ENCODE assay signal across 8 cellular contexts in genomic region chr19:54189020-54189667, GRCh38. TPM values are rescaled to one million over a fixed set of nuclear protein-coding genes. Genes with fewer than 3 reads are reported as not detected.
DNase-seq lines count a peak whose midpoint lies in the region; ATAC-seq and TF ChIP-seq lines count a peak whose summit lies in the region.

TSS of gene MBOAT7 (minus strand) at chr19:54189580. CDS start at chr19:54188508, 1,072 bp downstream.

- no peaks in the 10 kb centered on the region for H3K27me3 Mint-ChIP-seq in Calu3 (ENCODE audit: unreplicated experiment)
- no peaks in the 10 kb centered on the region for H3K27me3 Mint-ChIP-seq in activated CD4-positive, alpha-beta T cell treated with anti-CD3 and anti-CD28 coated beads, Interleukin-2, amount 10 ng/mL, durations not matched to agents 7 days and 5 days
- H3K27me3 Mint-ChIP-seq in glutamatergic neuron (ENCODE audit: unreplicated experiment), result peaks cover 15% of the 10 kb centered on the region

- H3K36me3 Mint-ChIP-seq in Calu3 (ENCODE audit: insufficient read depth, unreplicated experiment), result peaks cover 92% of the 10 kb centered on the region
- H3K36me3 Mint-ChIP-seq in activated CD4-positive, alpha-beta T cell treated with anti-CD3 and anti-CD28 coated beads, Interleukin-2, amount 10 ng/mL, durations not matched to agents 7 days and 5 days (ENCODE audit: low read depth), result peaks cover 14% of the 10 kb centered on the region
- H3K36me3 Mint-ChIP-seq in glutamatergic neuron (ENCODE audit: unreplicated experiment), result no peaks in the 10 kb centered on the region

- peak; percentile 29 for TF ChIP-seq CTCF in Calu3 (IDR thresholded peaks at IDR 0.05; ENCODE audit: unreplicated experiment)
- no peak for TF ChIP-seq CTCF in glutamatergic neuron (IDR thresholded peaks at IDR 0.05; ENCODE audit: partially characterized antibody, unreplicated experiment)
- TF ChIP-seq CTCF in psoas muscle (IDR thresholded peaks at IDR 0.05), result peak; percentile 26

- CTCF ChIA-PET in Calu3 (lab: Charles Lee), result interaction anchor here (0.5 to 3.7 kb wide), 20 partner anchors 11 to 1435 kb away, joined by 3 to 35 read pairs (median 6); partner anchors contain the start of genes CNOT3, LENG1, MYADM and RPS9
- CTCF ChIA-PET in activated CD4-positive, alpha-beta T cell treated with anti-CD3 and anti-CD28 coated beads, Interleukin-2, amount 10 ng/mL, durations not matched to agents 7 days and 5 days (lab: Charles Lee), result interaction anchor here (0.7 to 4.4 kb wide), 10 partner anchors 9 to 260 kb away, joined by 3 to 27 read pairs (median 3); partner anchors contain the start of gene LENG8

- peaks cover 17% of the 10 kb centered on the region for H3K4me1 ChIP-seq in psoas muscle

- H3K4me1 Mint-ChIP-seq in Calu3 (ENCODE audit: low read depth, unreplicated experiment), result peaks cover 27% of the 10 kb centered on the region
- H3K4me1 Mint-ChIP-seq in activated CD4-positive, alpha-beta T cell treated with anti-CD3 and anti-CD28 coated beads, Interleukin-2, amount 10 ng/mL, durations not matched to agents 7 days and 5 days, result peaks cover 41% of the 10 kb centered on the region
- H3K4me1 Mint-ChIP-seq in glutamatergic neuron (ENCODE audit: low read depth, unreplicated experiment), result peaks cover 11% of the 10 kb centered on the region

- intact Hi-C loops in Calu3 (cut with micrococcal nuclease; ENCODE audit: unreplicated experiment) (no loop called here), psoas muscle (cut with DNase I) (loop anchor here in 1 of 2 donors (5.0 kb wide), 1 partner anchor 667 kb away; no protein-coding TSS in a partner anchor)

- peak within 1 kb of the TSS; percentile 99 for H3K27ac ChIP-seq in psoas muscle

- peaks cover 6 to 30% of the 10 kb centered on the region in 2 donors for H3K36me3 ChIP-seq in psoas muscle (ENCODE audit: insufficient read depth in 1 of 2, low read depth in 1 of 2)

- H3K4me3 ChIP-seq in psoas muscle, result peak within 1 kb of the TSS; percentile 75

- peak; percentile 90 for DNase-seq in Calu3
- DNase-seq in activated CD4-positive, alpha-beta T cell treated with anti-CD3 and anti-CD28 coated beads, Interleukin-2, amount 10 ng/mL, durations not matched to agents 7 days and 5 days, result no peak
- no peak for DNase-seq in glutamatergic neuron
- no peak for DNase-seq in psoas muscle
- DNase-seq in NCI-H1417 treated with DMSO at 0.1 percent for 48 hours (lab: John Stamatoyannopoulos, UW), result no peak
- DNase-seq in activated CD8-positive, alpha-beta memory T cell treated with anti-CD3 and anti-CD28 coated beads, Interleukin-2, amount 50 U/mL, for 4 hours, result no peak

- ATAC-seq in GM19324 (IDR thresholded peaks at IDR 0.05; ENCODE audit: low FRiP score, unreplicated experiment), result peak; percentile 19
- peak; percentile 22 for ATAC-seq in HG03354 (IDR thresholded peaks at IDR 0.05; ENCODE audit: poor library complexity, severe bottlenecking, unreplicated experiment)
- peak; percentile 3 to 15 (median 5) for ATAC-seq in psoas muscle

- POLR2A ChIA-PET in activated CD4-positive, alpha-beta T cell treated with anti-CD3 and anti-CD28 coated beads, Interleukin-2, amount 10 ng/mL, durations not matched to agents 7 days and 5 days (lab: Charles Lee), result interaction anchor here (0.5 to 1.2 kb wide), 4 partner anchors 11 to 1385 kb away, joined by 3 to 4 read pairs (median 4); partner anchors contain the start of gene RPS9

- no peaks in the 10 kb centered on the region for H3K9me3 ChIP-seq in psoas muscle

- no TSS peak for BruUV-seq in Calu3 (replicated peaks; lab: Mats Ljungman, UMichigan)

- H3K9me3 Mint-ChIP-seq in Calu3 (ENCODE audit: low read depth, unreplicated experiment) (no peaks in the 10 kb centered on the region), glutamatergic neuron (ENCODE audit: unreplicated experiment) (peaks cover 11% of the 10 kb centered on the region)
- H3K9me3 Mint-ChIP-seq in activated CD4-positive, alpha-beta T cell treated with anti-CD3 and anti-CD28 coated beads, Interleukin-2, amount 10 ng/mL, durations not matched to agents 7 days and 5 days, result no peaks in the 10 kb centered on the region

- 0 to 1% (median 1%) methylated on average over 50 to 64 of the region's 64 CpGs for WGBS in psoas muscle, 3 donors

- H3K4me3 Mint-ChIP-seq in Calu3 (ENCODE audit: low read depth, unreplicated experiment), result peak within 1 kb of the TSS; percentile 82
- peak within 1 kb of the TSS; percentile 94 for H3K4me3 Mint-ChIP-seq in activated CD4-positive, alpha-beta T cell treated with anti-CD3 and anti-CD28 coated beads, Interleukin-2, amount 10 ng/mL, durations not matched to agents 7 days and 5 days
- peak within 1 kb of the TSS; percentile 97 for H3K4me3 Mint-ChIP-seq in glutamatergic neuron (ENCODE audit: unreplicated experiment)

- no peaks in the 10 kb centered on the region for H3K27me3 ChIP-seq in psoas muscle (ENCODE audit: insufficient read depth in 3 of 3, low read length in 2 of 3)

- H3K27ac Mint-ChIP-seq in Calu3 (ENCODE audit: unreplicated experiment) (peak within 1 kb of the TSS; percentile 93), glutamatergic neuron (ENCODE audit: unreplicated experiment) (peak within 1 kb of the TSS; percentile 96)
- peak within 1 kb of the TSS; percentile 97 for H3K27ac Mint-ChIP-seq in activated CD4-positive, alpha-beta T cell treated with anti-CD3 and anti-CD28 coated beads, Interleukin-2, amount 10 ng/mL, durations not matched to agents 7 days and 5 days

RNA-seq across cellular contexts. Expression of gene MBOAT7, which starts in this region (rescaled TPM):
- 287 and 323 TPM in 2 replicates for total RNA-seq in Calu3 (2022)
- total RNA-seq in activated CD4-positive, alpha-beta T cell treated with anti-CD3 and anti-CD28 coated beads, Interleukin-2, amount 10 ng/mL, durations not matched to agents 7 days and 5 days, result 10 to 100 TPM; 56.0 to 61.0 TPM
- 62.0 TPM for total RNA-seq in glutamatergic neuron (ENCODE audit: unreplicated experiment)
- total RNA-seq in psoas muscle, result 10 to 100 TPM in 3 of 4 donors, 1 to 10 TPM in 1; 6.2 to 17.8 (median 11.4) TPM
- polyA plus RNA-seq in psoas muscle, result 10 to 100 TPM in 1 of 3 donors, 1 to 10 TPM in 2; 6.3 to 11.4 (median 8.4) TPM
